In genomic region chr2:11371099-11371937, GRCh38 we compare ENCODE assay signal across 16 cellular contexts. TPM values are rescaled to one million over a fixed set of nuclear protein-coding genes. Genes with fewer than 3 reads are reported as not detected.
DNase-seq lines count a peak whose midpoint lies in the region; ATAC-seq and TF ChIP-seq lines count a peak whose summit lies in the region.
"Had no signal": no experiment of that assay in that cellular context is flagged by ENCODE, and none has a peak within 500 bp of the region (broad histone marks: within the 10 kb centered on the region; RNA-seq: fewer than 3 reads in every experiment).

No MANE protein-coding gene starts in this region.

- H2AK5ac ChIP-seq in IMR-90 (ENCODE audit: low read depth, low read length) = peak overlapping the region; percentile 75

- H2BK15ac ChIP-seq in IMR-90 (ENCODE audit: low read depth, low read length) = peak overlapping the region; percentile 36; the same call in 1 of the 3 replicates

- no peaks in the 10 kb centered on the region for H3K79me2 ChIP-seq in mammary epithelial cell (ENCODE audit: insufficient read depth, low read length)

- in situ Hi-C loops in IMR-90 (cut with MboI; ENCODE audit: low sequenced_read_pairs) = no loop called here
- in situ Hi-C loops in mammary epithelial cell (cut with MboI; ENCODE audit: low sequenced_read_pairs in 2 of 2) = no loop called here
- in situ Hi-C loops in transverse colon (cut with MboI; ENCODE audit: low pct_ligation_motif_present in 1 of 4, low pct_unique_long_range_greater_than_20kb in 1 of 4, low sequenced_read_pairs in 3 of 4) = no loop called here

- H3K4me1 ChIP-seq in IMR-90 (ENCODE audit: control insufficient read depth, insufficient read depth, low read length) (peaks cover 29% of the 10 kb centered on the region), mammary epithelial cell (ENCODE audit: insufficient read depth, low read length) (peaks cover 42% of the 10 kb centered on the region), right lobe of liver (peaks cover 0 to 55% (median 15%) of the 10 kb centered on the region in 4 donors), transverse colon (peaks cover 24 to 69% (median 46%) of the 10 kb centered on the region in 4 donors)

- no peak overlapping the region for H3K4me2 ChIP-seq in IMR-90 (ENCODE audit: low read depth, low read length)
- H3K4me2 ChIP-seq in mammary epithelial cell (ENCODE audit: insufficient read depth, low read depth, low read length) = peak overlapping the region; percentile 27

- POLR2A ChIA-PET in IMR-90 (lab: Charles Lee; ENCODE audit: unreplicated experiment) = no interaction called here

- TF ChIP-seq CTCF in IMR-90 (conservative IDR thresholded peaks at IDR 0.05; ENCODE audit: low read depth, low read length) (no peak), mammary epithelial cell (conservative IDR thresholded peaks at IDR 0.05 in 1 of 2, IDR thresholded peaks at IDR 0.05 in 1 of 2; ENCODE audit: extremely low read depth in 1 of 2, insufficient read depth in 1 of 2, low read depth in 1 of 2, low read length in 2 of 2) (no peak), right lobe of liver (IDR thresholded peaks at IDR 0.05) (no peak), transverse colon (IDR thresholded peaks at IDR 0.05) (no peak)

- H3K79me1 ChIP-seq in IMR-90 (ENCODE audit: low read depth in 1 of 2, low read length in 2 of 2) = peaks cover 0 to 16% of the 10 kb centered on the region in 2 experiments; a peak in 1 of 4 replicates

- H3K4ac ChIP-seq in IMR-90 (ENCODE audit: low read depth, low read length) = peak overlapping the region; percentile 46

- H2BK20ac ChIP-seq in IMR-90 (ENCODE audit: low read depth, low read length) = peak overlapping the region; percentile 41

- dilution Hi-C loops in IMR-90 (cut with HindIII; ENCODE audit: low sequenced_read_pairs, unreplicated experiment) (no loop called here), mammary epithelial cell (cut with HindIII; ENCODE audit: low sequenced_read_pairs) (no loop called here)

- TF ChIP-seq EP300 in transverse colon (IDR thresholded peaks at IDR 0.05; ENCODE audit: low read depth) = no peak

- H3K36me3 ChIP-seq in IMR-90 (ENCODE audit: control insufficient read depth, insufficient read depth, low read length) (no peaks in the 10 kb centered on the region), mammary epithelial cell (ENCODE audit: insufficient read depth, low read length) (no peaks in the 10 kb centered on the region), right lobe of liver (no peaks in the 10 kb centered on the region), transverse colon (no peaks in the 10 kb centered on the region)
- H3K36me3 ChIP-seq: suprapubic skin had no signal

- TF ChIP-seq POLR2A in IMR-90 (IDR thresholded peaks at IDR 0.05; ENCODE audit: low read depth, low read length) (no peak), right lobe of liver (IDR thresholded peaks at IDR 0.05) (no peak), transverse colon (IDR thresholded peaks at IDR 0.05) (no peak)

- H3K9me3 ChIP-seq in IMR-90 (ENCODE audit: control insufficient read depth, insufficient read depth, low read length) (no peaks in the 10 kb centered on the region), mammary epithelial cell (replicated peaks; ENCODE audit: insufficient read depth, low read length) (no peaks in the 10 kb centered on the region), right lobe of liver (no peaks in the 10 kb centered on the region), transverse colon (no peaks in the 10 kb centered on the region)
- H3K9me3 ChIP-seq: suprapubic skin had no signal

- H3K14ac ChIP-seq in IMR-90 (replicated peaks; ENCODE audit: low read depth, low read length) = no peak overlapping the region

- CTCF ChIA-PET in IMR-90 (lab: Yijun Ruan, JAX) = no interaction called here
- CTCF ChIA-PET in mammary epithelial cell (lab: Charles Lee; ENCODE audit: low non-redundant PET) = no interaction called here

- no peak overlapping the region for H3K56ac ChIP-seq in IMR-90 (ENCODE audit: extremely low read depth, insufficient read depth, low read length)

- H3K18ac ChIP-seq in IMR-90 (ENCODE audit: low read depth, low read length) = no peak overlapping the region; the same call in 1 of the 2 replicates

- H2BK120ac ChIP-seq in IMR-90 (ENCODE audit: low read depth, low read length) = peak overlapping the region; percentile 46

- ATAC-seq in IMR-90 (ENCODE audit: low read depth) = no peak
- ATAC-seq in right lobe of liver = peak; percentile 82 to 85 (median 83)
- ATAC-seq: activated CD4-positive, CD25-positive, alpha-beta regulatory T cell treated with anti-CD3 and anti-CD28 coated beads, Interleukin-2, amount 50 U/mL, for 24 hours; activated T-cell treated with anti-CD3 and anti-CD28 coated beads, Interleukin-2, amount 50 U/mL, for 72 hours; Panc1 had no signal

- no peak overlapping the region for H3K9ac ChIP-seq in IMR-90 (ENCODE audit: low read depth, low read length)
- peak overlapping the region; percentile 30 for H3K9ac ChIP-seq in mammary epithelial cell (ENCODE audit: insufficient read depth, low read length)

- intact Hi-C loops in IMR-90 (cut with micrococcal nuclease) (no loop called here), mammary epithelial cell (cut with micrococcal nuclease) (no loop called here), right lobe of liver (cut with DNase I) (no loop called here), transverse colon (cut with DNase I; ENCODE audit: low total_unique reads) (no loop called here)

- DNase-seq in IMR-90 (no peak), mammary epithelial cell (no peak), right lobe of liver (peak; percentile 76 to 90 (median 86)), transverse colon (no peak), NCI-H526 treated with DMSO at 0.1 percent for 48 hours (lab: John Stamatoyannopoulos, UW) (no peak), islet precursor cell (no peak)
- DNase-seq in stimulated activated CD4-positive, alpha-beta T cell treated with anti-CD3 and anti-CD28 coated beads, Interleukin-2, amount 100 ng/mL, for 48 hours = no peak
- DNase-seq: activated T-cell treated with anti-CD3 and anti-CD28 coated beads, Interleukin-2, amount 50 U/mL, for 72 hours; endodermal cell; H7; midbrain; NCI-H1436 treated with DMSO at 0.1 percent for 48 hours; NCI-H748 treated with DMSO at 0.1 percent for 48 hours had no signal

- no peak overlapping the region for H3K23ac ChIP-seq in IMR-90 (ENCODE audit: low read depth, low read length)

- H2AFZ ChIP-seq in IMR-90 (replicated peaks; ENCODE audit: low read length, poor library complexity) = no peak overlapping the region
- peak overlapping the region; percentile 23 for H2AFZ ChIP-seq in mammary epithelial cell (ENCODE audit: low read depth, low read length)

- no peak overlapping the region for H2AK9ac ChIP-seq in IMR-90 (replicated peaks; ENCODE audit: low read depth, low read length, poor library complexity)

- H2BK5ac ChIP-seq in IMR-90 (ENCODE audit: low read depth, low read length, poor library complexity, severe bottlenecking) = no peak overlapping the region

- BruUV-seq in IMR-90 (replicated peaks; lab: Mats Ljungman, UMichigan) = no TSS peak
- BruUV-seq in mammary epithelial cell (replicated peaks; lab: Mats Ljungman, UMichigan) = no TSS peak

- no peak overlapping the region for H3K4me3 ChIP-seq in IMR-90 (ENCODE audit: insufficient read depth, low read depth, low read length)
- H3K4me3 ChIP-seq in mammary epithelial cell (replicated peaks in 1 of 3; ENCODE audit: insufficient read depth in 1 of 3, low read depth in 2 of 3, low read length in 3 of 3) = no peak overlapping the region
- no peak overlapping the region for H3K4me3 ChIP-seq in right lobe of liver
- H3K4me3 ChIP-seq in transverse colon = no peak overlapping the region
- H3K4me3 ChIP-seq: suprapubic skin had no signal

- peak overlapping the region; percentile 16; the same call in 1 of the 2 replicates for H4K91ac ChIP-seq in IMR-90 (ENCODE audit: insufficient read depth, low read depth, low read length)

- WGBS in IMR-90 (ENCODE audit: extremely low coverage in 2 of 2, insufficient read length in 1 of 2), 2 experiments = 95% methylated on average over 7 of the region's 17 CpGs; no CpG with 5 or more reads in 1 of the 2 experiments
- WGBS in mammary epithelial cell (ENCODE audit: low coverage, missing lambda C conversion rate) = 80% methylated on average over 11 of the region's 17 CpGs
- WGBS in right lobe of liver (ENCODE audit: insufficient coverage, low coverage, low lambda C conversion rate, missing lambda C conversion rate) = 62% methylated on average over 9 of the region's 17 CpGs
- WGBS in transverse colon (ENCODE audit: low coverage in 1 of 2), 2 donors = 80 to 85% methylated on average over 1 to 17 of the region's 17 CpGs

- H4K20me1 ChIP-seq in IMR-90 (ENCODE audit: insufficient read depth, low read length) (no peaks in the 10 kb centered on the region), mammary epithelial cell (ENCODE audit: insufficient read depth, low read length) (no peaks in the 10 kb centered on the region)

- H3K27me3 ChIP-seq in IMR-90 (ENCODE audit: control insufficient read depth, insufficient read depth, low read length) (no peaks in the 10 kb centered on the region), mammary epithelial cell (ENCODE audit: insufficient read depth, low read length) (no peaks in the 10 kb centered on the region), right lobe of liver (no peaks in the 10 kb centered on the region), transverse colon (no peaks in the 10 kb centered on the region)
- H3K27me3 ChIP-seq: suprapubic skin had no signal

- H3K27ac ChIP-seq in IMR-90 (ENCODE audit: insufficient read depth, low read length) (no peak overlapping the region), mammary epithelial cell (ENCODE audit: insufficient read depth, low read depth, low read length) (peak overlapping the region; percentile 58), right lobe of liver (peak overlapping the region; percentile 39 to 94 (median 69)), transverse colon (peak overlapping the region; percentile 19 to 51 (median 44))
- H3K27ac ChIP-seq: suprapubic skin had no signal

- no peak overlapping the region for H4K8ac ChIP-seq in IMR-90 (ENCODE audit: low read depth in 2 of 2, low read length in 2 of 2)

- TF ChIP-seq RAD21 in IMR-90 (IDR thresholded peaks at IDR 0.05; ENCODE audit: low read length) = no peak

- peaks cover 24% of the 10 kb centered on the region; the same call in 1 of the 2 replicates for H3K9me1 ChIP-seq in IMR-90 (ENCODE audit: insufficient read depth, low read length)

- peak overlapping the region; percentile 15; the same call in 1 of the 2 replicates for H4K5ac ChIP-seq in IMR-90 (ENCODE audit: low read depth, low read length)

TF ChIP-seq in IMR-90, 13 proteins besides CTCF, POLR2A, EP300 and RAD21 (continues in another document):
- TF ChIP-seq BHLHE40 (IDR thresholded peaks at IDR 0.05; ENCODE audit: low read depth, low read length) = no peak
- TF ChIP-seq CHD1 (IDR thresholded peaks at IDR 0.05; ENCODE audit: low read depth, low read length) = no peak
- TF ChIP-seq CEBPB (IDR thresholded peaks at IDR 0.05; ENCODE audit: low read depth, low read length) = no peak

RNA-seq across cellular contexts. Expression of gene ROCK2, which starts 26.9 kb away (rescaled TPM):
- total RNA-seq in IMR-90 (2012; rRNA removed) (28.3 and 59.7 TPM in 2 replicates), mammary epithelial cell (10 to 100 TPM; 38.6 to 44.0 TPM), right lobe of liver (10 to 100 TPM; 11.6 to 23.9 (median 19.8) TPM), transverse colon (10 to 100 TPM; 53.9 to 93.0 (median 74.7) TPM)
- polyA plus RNA-seq in IMR-90 (2012; rRNA removed) (7.1 and 9.0 TPM in 2 replicates), mammary epithelial cell (5.8 TPM)
- 1.2 and 1.8 TPM in 2 replicates for polyA plus RNA-seq in IMR-90 (2012; cell fraction: cytosol; rRNA removed)
- 1.1 and 6.1 TPM in 2 replicates for polyA plus RNA-seq in IMR-90 (2012; cell fraction: nucleus; rRNA removed; ENCODE audit: low replicate concordance)
- polyA minus RNA-seq in mammary epithelial cell = 15.2 TPM

Comparison
In these comparisons a context has a peak if more than half of its experiments do, and no peak if none do; other contexts are left out.
1. DNase-seq: peak in right lobe of liver (3 of 3); none in IMR-90 (single experiment), mammary epithelial cell (single experiment), transverse colon (single experiment), NCI-H526 treated with DMSO at 0.1 percent for 48 hours (single experiment), islet precursor cell (single experiment) and stimulated activated CD4-positive, alpha-beta T cell treated with anti-CD3 and anti-CD28 coated beads, Interleukin-2, amount 100 ng/mL, for 48 hours (0 of 2).